ENCODE assay signal across 10 cellular contexts in genomic region chr11:370087-370941, GRCh38. TPM values are rescaled to one million over a fixed set of nuclear protein-coding genes. Genes with fewer than 3 reads are reported as not detected.
A peak's percentile ranks its signal among the peaks of the same experiment; 100 is the strongest.
DNase-seq lines count a peak whose midpoint lies in the region; ATAC-seq and TF ChIP-seq lines count a peak whose summit lies in the region.
"Had no signal": no experiment of that assay in that cellular context is flagged by ENCODE, and none has a peak within 500 bp of the region (broad histone marks: within the 10 kb centered on the region; RNA-seq: fewer than 3 reads in every experiment).

No MANE protein-coding gene starts in this region.

- peaks cover 2% of the 10 kb centered on the region for H3K9me3 Mint-ChIP-seq in CD4-positive, alpha-beta T cell
- no peaks in the 10 kb centered on the region for H3K9me3 Mint-ChIP-seq in chondrocyte (ENCODE audit: low read depth)
- H3K9me3 Mint-ChIP-seq in naive thymus-derived CD4-positive, alpha-beta T cell: peaks cover 0 to 6% (median 0%) of the 10 kb centered on the region in 11 donors

- peaks cover 40% of the 10 kb centered on the region for H3K27me3 Mint-ChIP-seq in CD4-positive, alpha-beta T cell
- peaks cover 4% of the 10 kb centered on the region for H3K27me3 Mint-ChIP-seq in chondrocyte (ENCODE audit: low read depth)
- H3K27me3 Mint-ChIP-seq in naive thymus-derived CD4-positive, alpha-beta T cell: peaks cover 10 to 47% (median 26%) of the 10 kb centered on the region in 5 donors

- no peak for TF ChIP-seq CTCF in CD4-positive, alpha-beta T cell (IDR thresholded peaks at IDR 0.05)
- TF ChIP-seq CTCF in chondrocyte (IDR thresholded peaks at IDR 0.05): no peak

- H3K9me3 ChIP-seq in CD4-positive, alpha-beta T cell (ENCODE audit: control insufficient read depth, low read length): no peaks in the 10 kb centered on the region
- H3K9me3 ChIP-seq in HUES64 (ENCODE audit: insufficient read depth, low read depth, low read length): no peaks in the 10 kb centered on the region
- H3K9me3 ChIP-seq in naive thymus-derived CD4-positive, alpha-beta T cell (ENCODE audit: control insufficient read depth in 2 of 3, low read length in 3 of 3): no peaks in the 10 kb centered on the region
- H3K9me3 ChIP-seq: vagina had no signal

- no peak for ATAC-seq in CD4-positive, alpha-beta T cell (ENCODE audit: poor library complexity)
- ATAC-seq in naive thymus-derived CD4-positive, alpha-beta T cell: no peak
- ATAC-seq in HG03520 (IDR thresholded peaks at IDR 0.05; ENCODE audit: unreplicated experiment): no peak
- no peak for ATAC-seq in GM21390 (IDR thresholded peaks at IDR 0.05; ENCODE audit: unreplicated experiment)
- ATAC-seq in HG03442 (IDR thresholded peaks at IDR 0.05; ENCODE audit: unreplicated experiment): no peak
- no peak for ATAC-seq in HG03354 (IDR thresholded peaks at IDR 0.05; ENCODE audit: poor library complexity, severe bottlenecking, unreplicated experiment)

- no peak overlapping the region for H3K27ac ChIP-seq in CD4-positive, alpha-beta T cell (ENCODE audit: low read depth, low read length)
- H3K27ac ChIP-seq in HUES64 (ENCODE audit: low read depth, low read length): peak overlapping the region; percentile 76
- H3K27ac ChIP-seq in naive thymus-derived CD4-positive, alpha-beta T cell (ENCODE audit: low read depth, low read length): no peak overlapping the region
- H3K27ac ChIP-seq: foreskin keratinocyte, vagina had no signal

- intact Hi-C loops in CD4-positive, alpha-beta T cell (cut with DNase I, micrococcal nuclease): no loop called here
- intact Hi-C loops in naive thymus-derived CD4-positive, alpha-beta T cell (cut with micrococcal nuclease): no loop called here

- CTCF ChIA-PET in CD4-positive, alpha-beta T cell (lab: Charles Lee): no interaction called here
- CTCF ChIA-PET in naive thymus-derived CD4-positive, alpha-beta T cell (lab: Charles Lee): interaction anchor here (1.1 kb wide), 1 partner anchor 120 kb away, joined by 3 read pairs; no protein-coding TSS in a partner anchor

- no peak for DNase-seq in CD4-positive, alpha-beta T cell
- peak; percentile 77 for DNase-seq in chondrocyte (ENCODE audit: low spot score)
- DNase-seq in naive thymus-derived CD4-positive, alpha-beta T cell: no peak
- DNase-seq: foreskin keratinocyte had no signal

- H3K4me3 Mint-ChIP-seq in CD4-positive, alpha-beta T cell: peak overlapping the region; percentile 77
- peak overlapping the region; percentile 71 for H3K4me3 Mint-ChIP-seq in chondrocyte (ENCODE audit: unreplicated experiment)
- H3K4me3 Mint-ChIP-seq in naive thymus-derived CD4-positive, alpha-beta T cell: peak overlapping the region; percentile 29 to 79 (median 56)

- WGBS in HUES64: 11% methylated on average over 36 of the region's 40 CpGs

- H3K36me3 ChIP-seq in HUES64 (ENCODE audit: insufficient read depth, low read length): peaks cover 23% of the 10 kb centered on the region
- no peaks in the 10 kb centered on the region for H3K36me3 ChIP-seq in naive thymus-derived CD4-positive, alpha-beta T cell (ENCODE audit: control insufficient read depth in 2 of 3, insufficient read depth in 3 of 3, low read length in 3 of 3)
- H3K36me3 ChIP-seq: vagina had no signal

- POLR2A ChIA-PET in CD4-positive, alpha-beta T cell (lab: Charles Lee): interaction anchor here (0.6 kb wide), 1 partner anchor 36 kb away, joined by 3 read pairs; no protein-coding TSS in a partner anchor
- POLR2A ChIA-PET in naive thymus-derived CD4-positive, alpha-beta T cell (lab: Charles Lee): interaction anchor here (1.0 kb wide), 1 partner anchor 34 kb away, joined by 3 read pairs; no protein-coding TSS in a partner anchor

- peak overlapping the region; percentile 81 for H3K4me3 ChIP-seq in HUES64 (ENCODE audit: low read length)
- no peak overlapping the region for H3K4me3 ChIP-seq in naive thymus-derived CD4-positive, alpha-beta T cell (ENCODE audit: low read length)

- no peaks in the 10 kb centered on the region for H3K4me1 ChIP-seq in HUES64 (ENCODE audit: insufficient read depth, low read length)
- H3K4me1 ChIP-seq in naive thymus-derived CD4-positive, alpha-beta T cell (ENCODE audit: control insufficient read depth in 2 of 2, insufficient read depth in 2 of 2, low read length in 2 of 2): peaks cover 0 to 10% of the 10 kb centered on the region in 2 donors
- H3K4me1 ChIP-seq: foreskin keratinocyte had no signal

- no peak overlapping the region for H3K27ac Mint-ChIP-seq in CD4-positive, alpha-beta T cell
- no peak overlapping the region for H3K27ac Mint-ChIP-seq in chondrocyte (ENCODE audit: unreplicated experiment)
- H3K27ac Mint-ChIP-seq in naive thymus-derived CD4-positive, alpha-beta T cell: peak overlapping the region in 3 of 9 donors; percentile 9 to 75 (median 31)

- H3K9ac ChIP-seq in HUES64 (ENCODE audit: low read depth, low read length): peak overlapping the region; percentile 85

- H3K36me3 Mint-ChIP-seq in CD4-positive, alpha-beta T cell (ENCODE audit: low read depth): no peaks in the 10 kb centered on the region
- H3K36me3 Mint-ChIP-seq in chondrocyte (ENCODE audit: low read depth): no peaks in the 10 kb centered on the region
- peaks cover 0 to 7% (median 0%) of the 10 kb centered on the region in 5 donors for H3K36me3 Mint-ChIP-seq in naive thymus-derived CD4-positive, alpha-beta T cell

- peaks cover 25% of the 10 kb centered on the region for H3K27me3 ChIP-seq in CD4-positive, alpha-beta T cell (ENCODE audit: control insufficient read depth, insufficient read depth, low read length)
- no peaks in the 10 kb centered on the region for H3K27me3 ChIP-seq in HUES64 (ENCODE audit: insufficient read depth, low read length)
- peaks cover 3 to 7% of the 10 kb centered on the region in 2 donors for H3K27me3 ChIP-seq in naive thymus-derived CD4-positive, alpha-beta T cell (ENCODE audit: control insufficient read depth in 2 of 2, insufficient read depth in 2 of 2, low read length in 2 of 2)
- H3K27me3 ChIP-seq: vagina had no signal

- peaks cover 21% of the 10 kb centered on the region for H3K4me1 Mint-ChIP-seq in CD4-positive, alpha-beta T cell (ENCODE audit: low read depth)
- H3K4me1 Mint-ChIP-seq in chondrocyte (ENCODE audit: low read depth): peaks cover 20% of the 10 kb centered on the region
- peaks cover 0 to 32% (median 18%) of the 10 kb centered on the region in 7 donors for H3K4me1 Mint-ChIP-seq in naive thymus-derived CD4-positive, alpha-beta T cell

RNA-seq across cellular contexts. Expression of gene B4GALNT4, which starts 1.0 kb away (rescaled TPM):
- total RNA-seq in CD4-positive, alpha-beta T cell: 1 to 10 TPM; 4.2 to 6.0 TPM
- polyA plus RNA-seq in HUES64 (2013, experiment 1 of 2): 51.8 TPM
- polyA plus RNA-seq in HUES64 (2013, experiment 2 of 2): 48.1 TPM
- 37.0 to 39.1 TPM (median 37.2 TPM) in 3 replicates for total RNA-seq in chondrocyte
- total RNA-seq in naive thymus-derived CD4-positive, alpha-beta T cell: 10 to 100 TPM in 2 of 5 experiments, 1 to 10 TPM in 3; 1.2 to 11.8 (median 3.5) TPM
- polyA plus RNA-seq in naive thymus-derived CD4-positive, alpha-beta T cell: under 1 TPM in 1 of 2 donors, not detected in 1; 0.14 TPM

RNA-seq across cellular contexts. Expression of gene PKP3, which starts 23.7 kb away (rescaled TPM):
- under 1 TPM in 1 of 2 experiments, not detected in 1; 0.60 TPM for total RNA-seq in CD4-positive, alpha-beta T cell
- polyA plus RNA-seq in HUES64 (2013, experiment 1 of 2): 1.4 TPM
- polyA plus RNA-seq in HUES64 (2013, experiment 2 of 2): 1.6 TPM
- total RNA-seq in chondrocyte: 0.56 to 0.92 TPM (median 0.85 TPM) in 3 replicates
- total RNA-seq in naive thymus-derived CD4-positive, alpha-beta T cell: not detected
- not detected for polyA plus RNA-seq in naive thymus-derived CD4-positive, alpha-beta T cell

RNA-seq across cellular contexts. Expression of gene SIGIRR, which starts 44.5 kb away (rescaled TPM):
- 100 to 1,000 TPM; 358 to 392 TPM for total RNA-seq in CD4-positive, alpha-beta T cell
- 18.0 TPM for polyA plus RNA-seq in HUES64 (2013, experiment 1 of 2)
- polyA plus RNA-seq in HUES64 (2013, experiment 2 of 2): 18.8 TPM
- 12.3 to 26.6 TPM (median 25.9 TPM) in 3 replicates for total RNA-seq in chondrocyte
- 100 to 1,000 TPM; 210 to 497 (median 392) TPM for total RNA-seq in naive thymus-derived CD4-positive, alpha-beta T cell
- 100 to 1,000 TPM; 223 to 305 TPM for polyA plus RNA-seq in naive thymus-derived CD4-positive, alpha-beta T cell

RNA-seq across cellular contexts. Expression of gene IFITM3, which starts 49.7 kb away (rescaled TPM):
- 10 to 100 TPM; 15.9 to 20.1 TPM for total RNA-seq in CD4-positive, alpha-beta T cell
- polyA plus RNA-seq in HUES64 (2013, experiment 1 of 2): 177 TPM
- polyA plus RNA-seq in HUES64 (2013, experiment 2 of 2): 210 TPM
- 377 to 394 TPM (median 392 TPM) in 3 replicates for total RNA-seq in chondrocyte
- 10 to 100 TPM in 3 of 5 experiments, 1 to 10 TPM in 2; 6.7 to 43.1 (median 13.2) TPM for total RNA-seq in naive thymus-derived CD4-positive, alpha-beta T cell
- polyA plus RNA-seq in naive thymus-derived CD4-positive, alpha-beta T cell: 100 to 1,000 TPM in 1 of 2 donors, 1 to 10 TPM in 1; 5.1 to 194 TPM

RNA-seq across cellular contexts. Expression of gene IFITM1, which starts 56.5 kb away (rescaled TPM):
- total RNA-seq in CD4-positive, alpha-beta T cell: 100 to 1,000 TPM; 286 to 306 TPM
- polyA plus RNA-seq in HUES64 (2013, experiment 1 of 2): 343 TPM
- 396 TPM for polyA plus RNA-seq in HUES64 (2013, experiment 2 of 2)
- 1.0 to 3.3 TPM (median 1.6 TPM) in 3 replicates for total RNA-seq in chondrocyte
- 100 to 1,000 TPM in 4 of 5 experiments, 10 to 100 TPM in 1; 97.4 to 985 (median 241) TPM for total RNA-seq in naive thymus-derived CD4-positive, alpha-beta T cell
- 1,000 to 10,000 TPM; 1,878 to 2,355 TPM for polyA plus RNA-seq in naive thymus-derived CD4-positive, alpha-beta T cell
